ENCODE assay signal across 20 cellular contexts in the genomic region with DNA sequence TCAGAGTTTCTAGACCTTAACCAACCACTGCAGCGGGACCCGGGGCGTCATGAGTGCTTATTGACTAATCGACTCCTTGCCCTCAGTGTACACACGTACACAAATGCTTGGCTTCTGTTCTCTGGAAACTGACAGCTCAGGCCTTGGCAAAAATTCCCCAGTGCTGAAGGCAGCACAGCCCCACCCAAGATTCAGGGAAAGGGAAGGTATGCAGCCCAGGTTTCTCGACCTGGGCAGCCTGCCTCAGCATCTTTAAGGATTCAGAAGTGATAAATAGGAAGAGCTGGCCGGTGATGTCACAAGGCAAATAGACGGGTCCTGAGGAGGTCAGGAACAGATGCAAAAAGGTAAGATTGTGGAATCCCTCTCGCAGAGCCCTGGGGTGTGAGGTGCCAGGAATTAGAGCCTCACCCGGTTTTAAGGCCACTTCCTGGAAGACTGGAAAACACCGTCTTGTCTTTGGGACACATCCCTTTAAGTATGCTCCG. TPM values are rescaled to one million over a fixed set of nuclear protein-coding genes. Genes with fewer than 3 reads are reported as not detected.
DNase-seq lines count a peak whose midpoint lies in the region; ATAC-seq lines count a peak whose summit lies in the region.
"Had no signal": no experiment of that assay in that cellular context is flagged by ENCODE, and none has a peak within 500 bp of the region (broad histone marks: within the 10 kb centered on the region; RNA-seq: fewer than 3 reads in every experiment).

No MANE protein-coding gene starts in this region.

- no peaks in the 10 kb centered on the region for H3K9me3 ChIP-seq in thymus (ENCODE audit: control insufficient read depth)
- H3K9me3 ChIP-seq: neutrophil had no signal

- H3K36me3 Mint-ChIP-seq in activated naive CD8-positive, alpha-beta T cell treated with anti-CD3 and anti-CD28 coated beads for 36 hours: peaks cover 2% of the 10 kb centered on the region
- H3K36me3 Mint-ChIP-seq in natural killer cell treated with Interleukin-12 subunit alpha and Interleukin-12 subunit beta and Interleukin-15 and Interleukin-18, amount 100 ng/mL, for 72 hours: peaks cover 4% of the 10 kb centered on the region

- no peaks in the 10 kb centered on the region for H3K9me3 Mint-ChIP-seq in activated naive CD8-positive, alpha-beta T cell treated with anti-CD3 and anti-CD28 coated beads for 36 hours
- no peaks in the 10 kb centered on the region for H3K9me3 Mint-ChIP-seq in natural killer cell treated with Interleukin-12 subunit alpha and Interleukin-12 subunit beta and Interleukin-15 and Interleukin-18, amount 100 ng/mL, for 72 hours
- H3K9me3 Mint-ChIP-seq in stimulated activated naive CD8-positive, alpha-beta T cell treated with anti-CD3 and anti-CD28 coated beads, Interleukin-15, amount 100 ng/mL, for 72 hours: no peaks in the 10 kb centered on the region
- H3K9me3 Mint-ChIP-seq: T-helper 2 cell treated with Interferon-gamma antibody and Interleukin-4, amounts not matched to agents 5 μg/mL and 100 μg/mL, for 36 hours had no signal

- peaks cover 10% of the 10 kb centered on the region for H3K27me3 Mint-ChIP-seq in activated naive CD8-positive, alpha-beta T cell treated with anti-CD3 and anti-CD28 coated beads for 36 hours
- H3K27me3 Mint-ChIP-seq in natural killer cell treated with Interleukin-12 subunit alpha and Interleukin-12 subunit beta and Interleukin-15 and Interleukin-18, amount 100 ng/mL, for 72 hours: peaks cover 13 to 15% of the 10 kb centered on the region in 2 donors
- peaks cover 2% of the 10 kb centered on the region for H3K27me3 Mint-ChIP-seq in stimulated activated naive CD8-positive, alpha-beta T cell treated with anti-CD3 and anti-CD28 coated beads, Interleukin-15, amount 100 ng/mL, for 72 hours

- peak overlapping the region; percentile 95 for H3K27ac ChIP-seq in epithelial cell of prostate
- peak overlapping the region; percentile 20 for H3K27ac ChIP-seq in thymus (ENCODE audit: low read depth)
- H3K27ac ChIP-seq: neutrophil had no signal

- WGBS in thymus: 82% methylated on average over 12 of the region's 12 CpGs

- H3K4me1 Mint-ChIP-seq in activated naive CD8-positive, alpha-beta T cell treated with anti-CD3 and anti-CD28 coated beads for 36 hours: peaks cover 2% of the 10 kb centered on the region
- peaks cover 5 to 6% of the 10 kb centered on the region in 2 donors for H3K4me1 Mint-ChIP-seq in natural killer cell treated with Interleukin-12 subunit alpha and Interleukin-12 subunit beta and Interleukin-15 and Interleukin-18, amount 100 ng/mL, for 72 hours (ENCODE audit: low read depth in 2 of 2)
- peaks cover 4% of the 10 kb centered on the region for H3K4me1 Mint-ChIP-seq in stimulated activated naive CD8-positive, alpha-beta T cell treated with anti-CD3 and anti-CD28 coated beads, Interleukin-15, amount 100 ng/mL, for 72 hours

- H3K4me1 ChIP-seq in thymus (ENCODE audit: control insufficient read depth, insufficient read depth, low read length): no peaks in the 10 kb centered on the region

- DNase-seq in M059J (ENCODE audit: low read depth) (peak; percentile 21), epithelial cell of prostate (ENCODE audit: low read depth, low spot score) (peak; percentile 92), mucosa of gallbladder (ENCODE audit: low spot score) (peak; percentile 20), globus pallidus (ENCODE audit: low spot score) (no peak)
- no peak for DNase-seq in activated naive CD8-positive, alpha-beta T cell treated with anti-CD3 and anti-CD28 coated beads for 36 hours
- DNase-seq in natural killer cell treated with Interleukin-12 subunit alpha and Interleukin-12 subunit beta and Interleukin-15 and Interleukin-18, amount 100 ng/mL, for 72 hours (ENCODE audit: low spot score): no peak
- DNase-seq in stimulated activated naive CD8-positive, alpha-beta T cell treated with anti-CD3 and anti-CD28 coated beads, Interleukin-15, amount 100 ng/mL, for 72 hours: no peak
- DNase-seq: activated CD4-positive, CD25-positive, alpha-beta regulatory T cell treated with anti-CD3 and anti-CD28 coated beads, Interleukin-2, amount 50 U/mL, for 72 hours; activated CD8-positive, alpha-beta memory T cell treated with anti-CD3 and anti-CD28 coated beads, Interleukin-2, amount 50 U/mL, for 4 hours; activated naive CD4-positive, alpha-beta T cell treated with Interleukin-2 at 50 U/mL for 16 hours; C1 segment of cervical spinal cord; DMS79; Kasumi-1; NCI-H1694 treated with DMSO at 0.1 percent for 48 hours; NCI-H446; SIG-M5 had no signal

- no peak overlapping the region for H3K4me3 ChIP-seq in thymus (ENCODE audit: low read length)

- no peak overlapping the region for H3K27ac Mint-ChIP-seq in activated naive CD8-positive, alpha-beta T cell treated with anti-CD3 and anti-CD28 coated beads for 36 hours
- no peak overlapping the region for H3K27ac Mint-ChIP-seq in natural killer cell treated with Interleukin-12 subunit alpha and Interleukin-12 subunit beta and Interleukin-15 and Interleukin-18, amount 100 ng/mL, for 72 hours
- H3K27ac Mint-ChIP-seq in stimulated activated naive CD8-positive, alpha-beta T cell treated with anti-CD3 and anti-CD28 coated beads, Interleukin-15, amount 100 ng/mL, for 72 hours: peak overlapping the region in 1 of 2 donors; percentile 69
- H3K27ac Mint-ChIP-seq: T-helper 2 cell treated with Interferon-gamma antibody and Interleukin-4, amounts not matched to agents 5 μg/mL and 100 μg/mL, for 36 hours had no signal

- H3K27me3 ChIP-seq in thymus (ENCODE audit: control insufficient read depth, insufficient read depth): no peaks in the 10 kb centered on the region

- no peak for ATAC-seq in natural killer cell treated with Interleukin-12 subunit alpha and Interleukin-12 subunit beta and Interleukin-15 and Interleukin-18, amount 100 ng/mL, for 72 hours
- no peak for ATAC-seq in stimulated activated naive CD8-positive, alpha-beta T cell treated with anti-CD3 and anti-CD28 coated beads, Interleukin-15, amount 100 ng/mL, for 72 hours

- no peak overlapping the region for H3K4me3 Mint-ChIP-seq in activated naive CD8-positive, alpha-beta T cell treated with anti-CD3 and anti-CD28 coated beads for 36 hours
- no peak overlapping the region for H3K4me3 Mint-ChIP-seq in natural killer cell treated with Interleukin-12 subunit alpha and Interleukin-12 subunit beta and Interleukin-15 and Interleukin-18, amount 100 ng/mL, for 72 hours
- H3K4me3 Mint-ChIP-seq in stimulated activated naive CD8-positive, alpha-beta T cell treated with anti-CD3 and anti-CD28 coated beads, Interleukin-15, amount 100 ng/mL, for 72 hours: no peak overlapping the region
- H3K4me3 Mint-ChIP-seq: T-helper 2 cell treated with Interferon-gamma antibody and Interleukin-4, amounts not matched to agents 5 μg/mL and 100 μg/mL, for 36 hours had no signal

- no peaks in the 10 kb centered on the region for H3K36me3 ChIP-seq in thymus (ENCODE audit: control insufficient read depth, insufficient read depth)
- H3K36me3 ChIP-seq: neutrophil had no signal

RNA-seq across cellular contexts. Expression of a gene that starts 9.0 kb away (rescaled TPM):
- 3.1 and 3.9 TPM in 2 replicates for total RNA-seq in M059J (2014; rRNA removed; shearing (Covaris generic))
- total RNA-seq in mucosa of gallbladder: 0.81 TPM
- 47.5 TPM for polyA plus RNA-seq in thymus
- total RNA-seq in activated naive CD8-positive, alpha-beta T cell treated with anti-CD3 and anti-CD28 coated beads for 36 hours: under 1 TPM; 0.37 to 0.44 TPM
- total RNA-seq in natural killer cell treated with Interleukin-12 subunit alpha and Interleukin-12 subunit beta and Interleukin-15 and Interleukin-18, amount 100 ng/mL, for 72 hours: 1 to 10 TPM in 1 of 2 donors, under 1 TPM in 1; 0.88 to 2.3 TPM
- total RNA-seq: lung microvascular endothelial cell had no signal

Comparison
In these comparisons a context has a peak if more than half of its experiments do, and no peak if none do; other contexts are left out.
1. DNase-seq: peak in M059J (single experiment), epithelial cell of prostate (single experiment) and mucosa of gallbladder (single experiment); none in activated naive CD8-positive, alpha-beta T cell treated with anti-CD3 and anti-CD28 coated beads for 36 hours (single experiment), natural killer cell treated with Interleukin-12 subunit alpha and Interleukin-12 subunit beta and Interleukin-15 and Interleukin-18, amount 100 ng/mL, for 72 hours (single experiment), globus pallidus (single experiment) and stimulated activated naive CD8-positive, alpha-beta T cell treated with anti-CD3 and anti-CD28 coated beads, Interleukin-15, amount 100 ng/mL, for 72 hours (0 of 2).